12 cellular contexts compared by ENCODE assay signal in genomic region chr1:31487894-31488293, GRCh38.
DNase-seq lines count a peak whose midpoint lies in the region; ATAC-seq, FAIRE-seq and TF ChIP-seq lines count a peak whose summit lies in the region.
"Had no signal": no experiment of that assay in that cellular context is flagged by ENCODE, and none has a peak within 500 bp of the region (broad histone marks: within the 10 kb centered on the region; RNA-seq: fewer than 3 reads in every experiment).

No MANE protein-coding gene starts in this region.

- intact Hi-C loops in CD4-positive, alpha-beta memory T cell (cut with micrococcal nuclease) = no loop called here

- DNase-seq in CD4-positive, alpha-beta memory T cell = no peak
- DNase-seq in HFFc6 (no peak), COR-L47 (lab: John Stamatoyannopoulos, UW) (no peak), GM12891 (ENCODE audit: insufficient read length, low spot score) (no peak), NCI-H446 (lab: John Stamatoyannopoulos, UW) (no peak)
- DNase-seq in effector memory CD8-positive, alpha-beta T cell = no peak
- no peak for DNase-seq in natural killer cell treated with Interleukin-12 subunit alpha and Interleukin-12 subunit beta and Interleukin-15 and Interleukin-18, amount 100 ng/mL, for 72 hours (ENCODE audit: low spot score)
- DNase-seq: H7, NCI-H1092 treated with DMSO at 0.1 percent for 48 hours, NCI-H1694 treated with DMSO at 0.1 percent for 48 hours, PC-3 had no signal

- ATAC-seq in effector memory CD8-positive, alpha-beta T cell (replicated peaks) = no peak
- ATAC-seq in natural killer cell treated with Interleukin-12 subunit alpha and Interleukin-12 subunit beta and Interleukin-15 and Interleukin-18, amount 100 ng/mL, for 72 hours = no peak
- ATAC-seq: PC-3 had no signal

- no peak for TF ChIP-seq POLR2A in GM12891 (IDR thresholded peaks at IDR 0.05; ENCODE audit: low read depth, low read length)

- peaks cover 6 to 10% (median 8%) of the 10 kb centered on the region in 4 donors for H3K4me1 Mint-ChIP-seq in CD4-positive, alpha-beta memory T cell
- peaks cover 19% of the 10 kb centered on the region for H3K4me1 Mint-ChIP-seq in HFFc6 (ENCODE audit: low read depth)
- peaks cover 11 to 12% of the 10 kb centered on the region in 2 donors for H3K4me1 Mint-ChIP-seq in effector memory CD8-positive, alpha-beta T cell (ENCODE audit: low read depth in 2 of 2)
- peaks cover 11 to 12% of the 10 kb centered on the region in 2 donors for H3K4me1 Mint-ChIP-seq in natural killer cell treated with Interleukin-12 subunit alpha and Interleukin-12 subunit beta and Interleukin-15 and Interleukin-18, amount 100 ng/mL, for 72 hours (ENCODE audit: low read depth in 2 of 2)

- peaks cover 1 to 2% of the 10 kb centered on the region in 2 donors for H3K27me3 Mint-ChIP-seq in CD4-positive, alpha-beta memory T cell
- peaks cover 52% of the 10 kb centered on the region for H3K27me3 Mint-ChIP-seq in HFFc6 (ENCODE audit: insufficient read depth)
- peaks cover 0 to 6% of the 10 kb centered on the region in 2 donors for H3K27me3 Mint-ChIP-seq in effector memory CD8-positive, alpha-beta T cell
- no peaks in the 10 kb centered on the region for H3K27me3 Mint-ChIP-seq in natural killer cell treated with Interleukin-12 subunit alpha and Interleukin-12 subunit beta and Interleukin-15 and Interleukin-18, amount 100 ng/mL, for 72 hours

- peaks cover 0 to 7% (median under 1%) of the 10 kb centered on the region in 8 donors for H3K9me3 Mint-ChIP-seq in CD4-positive, alpha-beta memory T cell
- peaks cover 11% of the 10 kb centered on the region for H3K9me3 Mint-ChIP-seq in HFFc6
- no peaks in the 10 kb centered on the region for H3K9me3 Mint-ChIP-seq in effector memory CD8-positive, alpha-beta T cell
- H3K9me3 Mint-ChIP-seq in natural killer cell treated with Interleukin-12 subunit alpha and Interleukin-12 subunit beta and Interleukin-15 and Interleukin-18, amount 100 ng/mL, for 72 hours = no peaks in the 10 kb centered on the region

- H3K27ac ChIP-seq in CD4-positive, alpha-beta memory T cell (ENCODE audit: low read depth, low read length) = no peak overlapping the region

- peaks cover 8% of the 10 kb centered on the region for H3K4me1 ChIP-seq in CD4-positive, alpha-beta memory T cell (ENCODE audit: insufficient read depth, low read length)

- H3K36me3 Mint-ChIP-seq in CD4-positive, alpha-beta memory T cell = no peaks in the 10 kb centered on the region
- peaks cover 12% of the 10 kb centered on the region for H3K36me3 Mint-ChIP-seq in HFFc6 (ENCODE audit: low read depth)
- H3K36me3 Mint-ChIP-seq in effector memory CD8-positive, alpha-beta T cell (ENCODE audit: insufficient read depth) = peaks cover 12% of the 10 kb centered on the region
- no peaks in the 10 kb centered on the region for H3K36me3 Mint-ChIP-seq in natural killer cell treated with Interleukin-12 subunit alpha and Interleukin-12 subunit beta and Interleukin-15 and Interleukin-18, amount 100 ng/mL, for 72 hours

- no peaks in the 10 kb centered on the region for H3K36me3 ChIP-seq in CD4-positive, alpha-beta memory T cell (ENCODE audit: insufficient read depth, low read length)

- no peaks in the 10 kb centered on the region for H3K27me3 ChIP-seq in CD4-positive, alpha-beta memory T cell (ENCODE audit: insufficient read depth, low read length)

- no peak for FAIRE-seq in GM12891 (lab: Jason Lieb, UNC)
- FAIRE-seq: GM18507 had no signal

- H3K4me3 Mint-ChIP-seq in CD4-positive, alpha-beta memory T cell = peak overlapping the region in 3 of 8 donors; percentile 30 to 67 (median 40)
- peak overlapping the region; percentile 65; the same call in 1 of the 2 replicates for H3K4me3 Mint-ChIP-seq in HFFc6
- peak overlapping the region; percentile 61 to 67 for H3K4me3 Mint-ChIP-seq in effector memory CD8-positive, alpha-beta T cell
- H3K4me3 Mint-ChIP-seq in natural killer cell treated with Interleukin-12 subunit alpha and Interleukin-12 subunit beta and Interleukin-15 and Interleukin-18, amount 100 ng/mL, for 72 hours = peak overlapping the region; percentile 42

- H3K4me3 ChIP-seq in CD4-positive, alpha-beta memory T cell (ENCODE audit: low read length in 2 of 2) = no peak overlapping the region

- CTCF ChIA-PET in CD4-positive, alpha-beta memory T cell (lab: Charles Lee; ENCODE audit: partially characterized antibody) = no interaction called here

- H3K9me3 ChIP-seq in CD4-positive, alpha-beta memory T cell (ENCODE audit: control insufficient read depth in 1 of 2, low read length in 2 of 2) = no peaks in the 10 kb centered on the region

- POLR2A ChIA-PET in CD4-positive, alpha-beta memory T cell (lab: Charles Lee; ENCODE audit: partially characterized antibody) = no interaction called here

- no peak for TF ChIP-seq CTCF in HFFc6 (IDR thresholded peaks at IDR 0.05)

- H3K27ac Mint-ChIP-seq in CD4-positive, alpha-beta memory T cell = peak overlapping the region in 5 of 7 donors; percentile 25 to 82 (median 37)
- H3K27ac Mint-ChIP-seq in HFFc6 = no peak overlapping the region
- peak overlapping the region; percentile 93 to 95 for H3K27ac Mint-ChIP-seq in effector memory CD8-positive, alpha-beta T cell
- H3K27ac Mint-ChIP-seq in natural killer cell treated with Interleukin-12 subunit alpha and Interleukin-12 subunit beta and Interleukin-15 and Interleukin-18, amount 100 ng/mL, for 72 hours = peak overlapping the region; percentile 72 to 77

TF ChIP-seq in GM12891, 5 proteins besides CTCF, POLR2A, EP300 and RAD21:
- TF ChIP-seq POU2F2 (IDR thresholded peaks at IDR 0.05; ENCODE audit: low read depth, low read length) (no peak), POLR2AphosphoS5 (IDR thresholded peaks at IDR 0.05; ENCODE audit: low read depth, low read length) (no peak), SPI1 (IDR thresholded peaks at IDR 0.05; ENCODE audit: low read depth, low read length) (no peak), TAF1 (IDR thresholded peaks at IDR 0.05; ENCODE audit: low read depth, low read length) (no peak), PAX5 (IDR thresholded peaks at IDR 0.05; ENCODE audit: insufficient read depth, low read length, severe bottlenecking) (no peak)
